ENCODE assay signal across 1 cellular context in genomic region chr3:186783070-186783730, GRCh38.
TF ChIP-seq lines count a peak whose summit lies in the region.

Gene EIF4A2, plus strand, starts transcription at chr3:186783577. Its CDS starts 34 bp downstream, at chr3:186783611.

TF ChIP-seq in K562, 482 proteins besides CTCF, POLR2A, EP300 and RAD21 (continued from another document):
- TF ChIP-seq CREBBP (IDR thresholded peaks at IDR 0.05; ENCODE audit: low read depth, low read length) (no peak), PML (IDR thresholded peaks at IDR 0.05; ENCODE audit: low read length) (peak; percentile 98), MBD2 (IDR thresholded peaks at IDR 0.05; ENCODE audit: borderline replicate concordance, low read depth) (peak; percentile 87; the same call in 1 of the 2 replicates), ZNF589 (CRISPR knock-in tag; IDR thresholded peaks at IDR 0.05; ENCODE audit: low read depth) (peak; percentile 69; the same call in 1 of the 2 replicates), NR2C1 (IDR thresholded peaks at IDR 0.05) (peak; percentile 65), NR2C1 (tag; IDR thresholded peaks at IDR 0.05) (peak; percentile 63; the same call in 1 of the 2 replicates), NR2C2 (CRISPR knock-in tag; IDR thresholded peaks at IDR 0.05) (no peak), NR2C2 (tag; IDR thresholded peaks at IDR 0.05) (peak; percentile 62; the same call in 1 of the 2 replicates), KDM4B (IDR thresholded peaks at IDR 0.05; ENCODE audit: borderline replicate concordance in 2 of 2, low read depth in 1 of 2) (peak in 1 of 2 experiments; percentile 31; a peak in 1 of 4 replicates), BRD9 (IDR thresholded peaks at IDR 0.05; ENCODE audit: low read depth, partially characterized antibody) (peak; percentile 62), DNMT1 (IDR thresholded peaks at IDR 0.05) (peak; percentile 86; the same call in 1 of the 2 replicates), FOXM1 (IDR thresholded peaks at IDR 0.05; ENCODE audit: low read depth) (peak; percentile 71), FOXM1 (CRISPR knock-in tag; IDR thresholded peaks at IDR 0.05; ENCODE audit: low read depth) (no peak), PHF21A (IDR thresholded peaks at IDR 0.05; ENCODE audit: borderline replicate concordance, low read depth) (peak; percentile 58; the same call in 1 of the 2 replicates), FOXP4 (CRISPR knock-in tag; IDR thresholded peaks at IDR 0.05; ENCODE audit: borderline replicate concordance) (no peak)
- TF ChIP-seq, protein P1, sequence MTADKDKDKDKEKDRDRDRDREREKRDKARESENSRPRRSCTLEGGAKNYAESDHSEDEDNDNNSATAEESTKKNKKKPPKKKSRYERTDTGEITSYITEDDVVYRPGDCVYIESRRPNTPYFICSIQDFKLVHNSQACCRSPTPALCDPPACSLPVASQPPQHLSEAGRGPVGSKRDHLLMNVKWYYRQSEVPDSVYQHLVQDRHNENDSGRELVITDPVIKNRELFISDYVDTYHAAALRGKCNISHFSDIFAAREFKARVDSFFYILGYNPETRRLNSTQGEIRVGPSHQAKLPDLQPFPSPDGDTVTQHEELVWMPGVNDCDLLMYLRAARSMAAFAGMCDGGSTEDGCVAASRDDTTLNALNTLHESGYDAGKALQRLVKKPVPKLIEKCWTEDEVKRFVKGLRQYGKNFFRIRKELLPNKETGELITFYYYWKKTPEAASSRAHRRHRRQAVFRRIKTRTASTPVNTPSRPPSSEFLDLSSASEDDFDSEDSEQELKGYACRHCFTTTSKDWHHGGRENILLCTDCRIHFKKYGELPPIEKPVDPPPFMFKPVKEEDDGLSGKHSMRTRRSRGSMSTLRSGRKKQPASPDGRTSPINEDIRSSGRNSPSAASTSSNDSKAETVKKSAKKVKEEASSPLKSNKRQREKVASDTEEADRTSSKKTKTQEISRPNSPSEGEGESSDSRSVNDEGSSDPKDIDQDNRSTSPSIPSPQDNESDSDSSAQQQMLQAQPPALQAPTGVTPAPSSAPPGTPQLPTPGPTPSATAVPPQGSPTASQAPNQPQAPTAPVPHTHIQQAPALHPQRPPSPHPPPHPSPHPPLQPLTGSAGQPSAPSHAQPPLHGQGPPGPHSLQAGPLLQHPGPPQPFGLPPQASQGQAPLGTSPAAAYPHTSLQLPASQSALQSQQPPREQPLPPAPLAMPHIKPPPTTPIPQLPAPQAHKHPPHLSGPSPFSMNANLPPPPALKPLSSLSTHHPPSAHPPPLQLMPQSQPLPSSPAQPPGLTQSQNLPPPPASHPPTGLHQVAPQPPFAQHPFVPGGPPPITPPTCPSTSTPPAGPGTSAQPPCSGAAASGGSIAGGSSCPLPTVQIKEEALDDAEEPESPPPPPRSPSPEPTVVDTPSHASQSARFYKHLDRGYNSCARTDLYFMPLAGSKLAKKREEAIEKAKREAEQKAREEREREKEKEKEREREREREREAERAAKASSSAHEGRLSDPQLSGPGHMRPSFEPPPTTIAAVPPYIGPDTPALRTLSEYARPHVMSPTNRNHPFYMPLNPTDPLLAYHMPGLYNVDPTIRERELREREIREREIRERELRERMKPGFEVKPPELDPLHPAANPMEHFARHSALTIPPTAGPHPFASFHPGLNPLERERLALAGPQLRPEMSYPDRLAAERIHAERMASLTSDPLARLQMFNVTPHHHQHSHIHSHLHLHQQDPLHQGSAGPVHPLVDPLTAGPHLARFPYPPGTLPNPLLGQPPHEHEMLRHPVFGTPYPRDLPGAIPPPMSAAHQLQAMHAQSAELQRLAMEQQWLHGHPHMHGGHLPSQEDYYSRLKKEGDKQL (CRISPR knock-in tag; IDR thresholded peaks at IDR 0.05; ENCODE audit: borderline replicate concordance) = no peak
TF ChIP-seq in K562: peak in this region for 194.
